In genomic region chr7:116229359-116229758, GRCh38 we compare ENCODE assay signal across 11 cellular contexts. TPM values are rescaled to one million over a fixed set of nuclear protein-coding genes. Genes with fewer than 3 reads are reported as not detected.
DNase-seq lines count a peak whose midpoint lies in the region; ATAC-seq lines count a peak whose summit lies in the region.
"Had no signal": no experiment of that assay in that cellular context is flagged by ENCODE, and none has a peak within 500 bp of the region (broad histone marks: within the 10 kb centered on the region; RNA-seq: fewer than 3 reads in every experiment).

No MANE protein-coding gene starts in this region.

- intact Hi-C loops in aorta (cut with DNase I): loop anchor here in 1 of 2 donors (2.0 kb wide), 1 partner anchor 19 kb away; the partner anchor contains the start of gene TES

- H3K4me1 Mint-ChIP-seq in stimulated activated naive CD8-positive, alpha-beta T cell treated with anti-CD3 and anti-CD28 coated beads, Interleukin-15, Interleukin-2, amounts not matched to agents 100 ng/mL and 50 ng/mL, for 24 hours (ENCODE audit: low read depth): peaks cover 97% of the 10 kb centered on the region
- peaks cover 74% of the 10 kb centered on the region for H3K4me1 Mint-ChIP-seq in central memory CD8-positive, alpha-beta T cell

- no peak for ATAC-seq in stimulated activated naive CD8-positive, alpha-beta T cell treated with anti-CD3 and anti-CD28 coated beads, Interleukin-15, Interleukin-2, amounts not matched to agents 100 U/mL and 50 U/mL, for 24 hours
- ATAC-seq in HG03175 (IDR thresholded peaks at IDR 0.05; ENCODE audit: unreplicated experiment): peak; percentile 53
- no peak for ATAC-seq in central memory CD8-positive, alpha-beta T cell (replicated peaks; ENCODE audit: extremely low read depth, poor library complexity, severe bottlenecking)
- ATAC-seq in aorta (ENCODE audit: low FRiP score): no peak

- H3K27ac ChIP-seq in aorta (ENCODE audit: low read depth in 1 of 2, low read length in 2 of 2): peak overlapping the region; percentile 96 to 97
- H3K27ac ChIP-seq in caudate nucleus (ENCODE audit: low read depth, low read length): no peak overlapping the region
- H3K27ac ChIP-seq: HL-60 had no signal

- no peak overlapping the region for H3K4me3 Mint-ChIP-seq in stimulated activated naive CD8-positive, alpha-beta T cell treated with anti-CD3 and anti-CD28 coated beads, Interleukin-15, Interleukin-2, amounts not matched to agents 100 ng/mL and 50 ng/mL, for 24 hours
- no peak overlapping the region for H3K4me3 Mint-ChIP-seq in central memory CD8-positive, alpha-beta T cell

- no peak for DNase-seq in stimulated activated naive CD8-positive, alpha-beta T cell treated with anti-CD3 and anti-CD28 coated beads, Interleukin-15, Interleukin-2, amounts not matched to agents 100 U/mL and 50 U/mL, for 24 hours
- DNase-seq in central memory CD8-positive, alpha-beta T cell (ENCODE audit: low spot score in 2 of 2): no peak
- no peak for DNase-seq in aorta
- no peak for DNase-seq in SHP77 (lab: John Stamatoyannopoulos, UW)
- no peak for DNase-seq in nucleus accumbens (lab: John Stamatoyannopoulos, UW)
- DNase-seq in caudate nucleus (lab: John Stamatoyannopoulos, UW): no peak
- DNase-seq: right lobe of liver had no signal

- H3K36me3 Mint-ChIP-seq in stimulated activated naive CD8-positive, alpha-beta T cell treated with anti-CD3 and anti-CD28 coated beads, Interleukin-15, Interleukin-2, amounts not matched to agents 100 ng/mL and 50 ng/mL, for 24 hours (ENCODE audit: low read depth): peaks cover 3% of the 10 kb centered on the region
- H3K36me3 Mint-ChIP-seq in central memory CD8-positive, alpha-beta T cell (ENCODE audit: insufficient read depth): peaks cover 5% of the 10 kb centered on the region
- H3K36me3 Mint-ChIP-seq: activated naive CD4-positive, alpha-beta T cell treated with anti-CD3 and anti-CD28 coated beads, Interleukin-2, amount 50 U/mL, for 72 hours had no signal

- no peak overlapping the region for H3K4me3 ChIP-seq in aorta (ENCODE audit: low read length in 2 of 2)
- H3K4me3 ChIP-seq: right lobe of liver had no signal

- no peaks in the 10 kb centered on the region for H3K9me3 ChIP-seq in aorta (ENCODE audit: control insufficient read depth, low read length)
- H3K9me3 ChIP-seq: right lobe of liver had no signal

- peaks cover 9 to 28% of the 10 kb centered on the region in 2 donors for H3K4me1 ChIP-seq in aorta (ENCODE audit: control insufficient read depth in 1 of 2, insufficient read depth in 2 of 2, low read length in 2 of 2)

- no peaks in the 10 kb centered on the region for H3K27me3 ChIP-seq in aorta (ENCODE audit: control insufficient read depth in 1 of 2, insufficient read depth in 2 of 2, low read length in 1 of 2)
- H3K27me3 ChIP-seq: right lobe of liver had no signal

- H3K27me3 Mint-ChIP-seq in stimulated activated naive CD8-positive, alpha-beta T cell treated with anti-CD3 and anti-CD28 coated beads, Interleukin-15, Interleukin-2, amounts not matched to agents 100 ng/mL and 50 ng/mL, for 24 hours: no peaks in the 10 kb centered on the region
- no peaks in the 10 kb centered on the region for H3K27me3 Mint-ChIP-seq in central memory CD8-positive, alpha-beta T cell

- peak overlapping the region; percentile 23 for H3K27ac Mint-ChIP-seq in stimulated activated naive CD8-positive, alpha-beta T cell treated with anti-CD3 and anti-CD28 coated beads, Interleukin-15, Interleukin-2, amounts not matched to agents 100 ng/mL and 50 ng/mL, for 24 hours
- peak overlapping the region; percentile 6 for H3K27ac Mint-ChIP-seq in central memory CD8-positive, alpha-beta T cell (ENCODE audit: low read depth)

- no peaks in the 10 kb centered on the region for H3K36me3 ChIP-seq in aorta (ENCODE audit: control insufficient read depth in 1 of 2, insufficient read depth in 2 of 2, low read length in 1 of 2)
- H3K36me3 ChIP-seq: right lobe of liver had no signal

- H3K9me3 Mint-ChIP-seq in stimulated activated naive CD8-positive, alpha-beta T cell treated with anti-CD3 and anti-CD28 coated beads, Interleukin-15, Interleukin-2, amounts not matched to agents 100 ng/mL and 50 ng/mL, for 24 hours: no peaks in the 10 kb centered on the region
- H3K9me3 Mint-ChIP-seq in central memory CD8-positive, alpha-beta T cell: no peaks in the 10 kb centered on the region
- H3K9me3 Mint-ChIP-seq: activated naive CD4-positive, alpha-beta T cell treated with anti-CD3 and anti-CD28 coated beads, Interleukin-2, amount 50 U/mL, for 72 hours had no signal

RNA-seq across cellular contexts. Expression of gene TES, which starts 19.0 kb away (rescaled TPM):
- total RNA-seq in aorta: 100 to 1,000 TPM; 145 to 340 TPM
- 10 to 100 TPM; 73.6 to 82.6 TPM for polyA plus RNA-seq in aorta
